8 cellular contexts compared by ENCODE assay signal in the genomic region with DNA sequence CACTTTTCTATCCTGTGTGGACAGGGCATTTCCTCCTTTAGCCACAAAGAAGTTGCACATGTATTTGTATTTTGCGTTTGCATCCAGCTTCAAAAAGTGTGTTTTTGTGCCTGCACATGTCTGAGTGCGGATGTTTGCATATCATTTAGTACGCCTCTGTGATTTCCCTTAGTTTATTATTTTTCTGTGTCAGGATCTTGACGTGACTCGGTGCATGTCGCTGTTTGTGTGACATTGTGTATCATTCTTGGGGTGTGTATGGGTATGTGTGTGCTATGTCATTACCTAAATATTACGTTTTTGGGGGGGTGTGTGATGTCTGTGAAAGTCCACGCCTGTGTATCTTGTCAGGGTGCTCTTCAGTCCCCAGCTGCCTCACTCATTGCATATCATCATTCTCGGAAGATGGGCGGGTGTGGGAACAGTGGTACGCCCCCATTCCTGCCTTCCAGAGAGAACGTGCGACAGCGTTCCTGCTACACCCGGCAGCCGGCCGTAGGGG. TPM values are rescaled to one million over a fixed set of nuclear protein-coding genes. Genes with fewer than 3 reads are reported as not detected.
A peak's percentile ranks its signal among the peaks of the same experiment; 100 is the strongest.
DNase-seq lines count a peak whose midpoint lies in the region; ATAC-seq and TF ChIP-seq lines count a peak whose summit lies in the region.

No MANE protein-coding gene starts in this region.

- peak overlapping the region; percentile 97 for H3K4me3 Mint-ChIP-seq in activated CD4-positive, alpha-beta T cell treated with anti-CD3 and anti-CD28 coated beads, Interleukin-2, amount 10 ng/mL, durations not matched to agents 24 days and 14 days
- H3K4me3 Mint-ChIP-seq in activated T-helper 1 cell treated with anti-CD3 and anti-CD28 coated beads, Interleukin-12 subunit alpha, Interleukin-12 subunit beta, Interleukin-2, Interleukin-4 antibody, amounts not matched to agents 30 ng/mL and 10 ng/mL and 1 ng/mL, durations not matched to agents 14 hours and 24 hours and 36 hours = peak overlapping the region; percentile 94
- peak overlapping the region; percentile 95 to 99 (median 96) for H3K4me3 Mint-ChIP-seq in immature natural killer cell

- no peak for TF ChIP-seq CTCF in suprapubic skin (IDR thresholded peaks at IDR 0.05)

- peaks cover 25% of the 10 kb centered on the region for H3K36me3 Mint-ChIP-seq in activated CD4-positive, alpha-beta T cell treated with anti-CD3 and anti-CD28 coated beads, Interleukin-2, amount 10 ng/mL, durations not matched to agents 24 days and 14 days (ENCODE audit: low read depth)
- peaks cover 14% of the 10 kb centered on the region for H3K36me3 Mint-ChIP-seq in activated T-helper 1 cell treated with anti-CD3 and anti-CD28 coated beads, Interleukin-12 subunit alpha, Interleukin-12 subunit beta, Interleukin-2, Interleukin-4 antibody, amounts not matched to agents 30 ng/mL and 10 ng/mL and 1 ng/mL, durations not matched to agents 14 hours and 24 hours and 36 hours (ENCODE audit: low read depth)
- H3K36me3 Mint-ChIP-seq in immature natural killer cell = peaks cover 0 to 3% (median 0%) of the 10 kb centered on the region in 3 donors

- H3K4me3 ChIP-seq in suprapubic skin = peak overlapping the region; percentile 98

- peak overlapping the region; percentile 100 for H3K27ac Mint-ChIP-seq in activated CD4-positive, alpha-beta T cell treated with anti-CD3 and anti-CD28 coated beads, Interleukin-2, amount 10 ng/mL, durations not matched to agents 24 days and 14 days
- peak overlapping the region; percentile 95 for H3K27ac Mint-ChIP-seq in activated T-helper 1 cell treated with anti-CD3 and anti-CD28 coated beads, Interleukin-12 subunit alpha, Interleukin-12 subunit beta, Interleukin-2, Interleukin-4 antibody, amounts not matched to agents 30 ng/mL and 10 ng/mL and 1 ng/mL, durations not matched to agents 14 hours and 24 hours and 36 hours
- peak overlapping the region; percentile 96 to 99 (median 98) for H3K27ac Mint-ChIP-seq in immature natural killer cell

- peaks cover 39% of the 10 kb centered on the region for H3K4me1 Mint-ChIP-seq in activated CD4-positive, alpha-beta T cell treated with anti-CD3 and anti-CD28 coated beads, Interleukin-2, amount 10 ng/mL, durations not matched to agents 24 days and 14 days
- peaks cover 52% of the 10 kb centered on the region for H3K4me1 Mint-ChIP-seq in activated T-helper 1 cell treated with anti-CD3 and anti-CD28 coated beads, Interleukin-12 subunit alpha, Interleukin-12 subunit beta, Interleukin-2, Interleukin-4 antibody, amounts not matched to agents 30 ng/mL and 10 ng/mL and 1 ng/mL, durations not matched to agents 14 hours and 24 hours and 36 hours (ENCODE audit: low read depth)
- peaks cover 52 to 53% of the 10 kb centered on the region in 2 donors for H3K4me1 Mint-ChIP-seq in immature natural killer cell

- no peak for ATAC-seq in HG03025 (IDR thresholded peaks at IDR 0.05; ENCODE audit: low FRiP score, unreplicated experiment)

- no peak for TF ChIP-seq EP300 in suprapubic skin (IDR thresholded peaks at IDR 0.05)

- H3K9me3 Mint-ChIP-seq in activated CD4-positive, alpha-beta T cell treated with anti-CD3 and anti-CD28 coated beads, Interleukin-2, amount 10 ng/mL, durations not matched to agents 24 days and 14 days = no peaks in the 10 kb centered on the region
- H3K9me3 Mint-ChIP-seq in activated T-helper 1 cell treated with anti-CD3 and anti-CD28 coated beads, Interleukin-12 subunit alpha, Interleukin-12 subunit beta, Interleukin-2, Interleukin-4 antibody, amounts not matched to agents 30 ng/mL and 10 ng/mL and 1 ng/mL, durations not matched to agents 14 hours and 24 hours and 36 hours = no peaks in the 10 kb centered on the region
- H3K9me3 Mint-ChIP-seq in immature natural killer cell = no peaks in the 10 kb centered on the region

- no peaks in the 10 kb centered on the region for H3K27me3 Mint-ChIP-seq in activated CD4-positive, alpha-beta T cell treated with anti-CD3 and anti-CD28 coated beads, Interleukin-2, amount 10 ng/mL, durations not matched to agents 24 days and 14 days
- H3K27me3 Mint-ChIP-seq in activated T-helper 1 cell treated with anti-CD3 and anti-CD28 coated beads, Interleukin-12 subunit alpha, Interleukin-12 subunit beta, Interleukin-2, Interleukin-4 antibody, amounts not matched to agents 30 ng/mL and 10 ng/mL and 1 ng/mL, durations not matched to agents 14 hours and 24 hours and 36 hours (ENCODE audit: insufficient read depth) = no peaks in the 10 kb centered on the region
- peaks cover 6 to 24% (median 12%) of the 10 kb centered on the region in 3 donors for H3K27me3 Mint-ChIP-seq in immature natural killer cell (ENCODE audit: low read depth in 3 of 3)

- H3K27me3 ChIP-seq in suprapubic skin = no peaks in the 10 kb centered on the region

- DNase-seq in activated CD4-positive, alpha-beta T cell treated with anti-CD3 and anti-CD28 coated beads, Interleukin-2, amount 10 ng/mL, durations not matched to agents 24 days and 14 days = no peak
- no peak for DNase-seq in activated CD4-positive, alpha-beta T cell treated with anti-CD3 and anti-CD28 coated beads, Interleukin-2, amount 50 U/mL, for 4 hours
- DNase-seq in activated T-helper 1 cell treated with anti-CD3 and anti-CD28 coated beads, Interleukin-12 subunit alpha, Interleukin-12 subunit beta, Interleukin-2, Interleukin-4 antibody, amounts not matched to agents 30 ng/mL and 10 ng/mL and 1 ng/mL, durations not matched to agents 14 hours and 24 hours and 36 hours (ENCODE audit: low spot score) = no peak
- DNase-seq in immature natural killer cell (no peak), suprapubic skin (ENCODE audit: low spot score in 2 of 2) (no peak), KG1 (lab: John Stamatoyannopoulos, UW) (no peak)
- DNase-seq in stimulated activated naive CD4-positive, alpha-beta T cell (lab: John Stamatoyannopoulos, UW) = no peak

- H3K27ac ChIP-seq in suprapubic skin = peak overlapping the region; percentile 100

- no peaks in the 10 kb centered on the region for H3K36me3 ChIP-seq in suprapubic skin

- no peak for TF ChIP-seq POLR2A in suprapubic skin (IDR thresholded peaks at IDR 0.05)

- intact Hi-C loops in activated CD4-positive, alpha-beta T cell treated with anti-CD3 and anti-CD28 coated beads, Interleukin-2, amount 10 ng/mL, durations not matched to agents 24 days and 14 days (cut with micrococcal nuclease) = loop anchor here (1.0 to 5.0 kb wide), 3 partner anchors 47 to 176 kb away; no protein-coding TSS in a partner anchor
- intact Hi-C loops in activated T-helper 1 cell treated with anti-CD3 and anti-CD28 coated beads, Interleukin-12 subunit alpha, Interleukin-12 subunit beta, Interleukin-2, Interleukin-4 antibody, amounts not matched to agents 30 ng/mL and 10 ng/mL and 1 ng/mL, durations not matched to agents 14 hours and 24 hours and 36 hours (cut with micrococcal nuclease) = loop anchor here (1.0 to 5.0 kb wide), 8 partner anchors 48 to 876 kb away; a partner anchor contains a TSS

- no peaks in the 10 kb centered on the region for H3K9me3 ChIP-seq in suprapubic skin

- WGBS in suprapubic skin = 2% methylated on average over 11 of the region's 17 CpGs

- H3K4me1 ChIP-seq in suprapubic skin = peaks cover 36% of the 10 kb centered on the region

RNA-seq across cellular contexts. Expression of a gene that starts 0.4 kb away (rescaled TPM):
- 83.3 and 93.8 TPM in 2 replicates for total RNA-seq in activated CD4-positive, alpha-beta T cell treated with anti-CD3 and anti-CD28 coated beads, Interleukin-2, amount 10 ng/mL, durations not matched to agents 24 days and 14 days
- total RNA-seq in activated T-helper 1 cell treated with anti-CD3 and anti-CD28 coated beads, Interleukin-12 subunit alpha, Interleukin-12 subunit beta, Interleukin-2, Interleukin-4 antibody, amounts not matched to agents 30 ng/mL and 10 ng/mL and 1 ng/mL, durations not matched to agents 14 hours and 24 hours and 36 hours = 88.4 and 97.3 TPM in 2 replicates
- polyA plus RNA-seq in immature natural killer cell = 100 to 1,000 TPM; 340 to 565 (median 409) TPM
- 10 to 100 TPM; 50.3 to 71.0 (median 53.5) TPM for total RNA-seq in suprapubic skin

RNA-seq across cellular contexts. Expression of a gene that starts 41.9 kb away (rescaled TPM):
- total RNA-seq in activated CD4-positive, alpha-beta T cell treated with anti-CD3 and anti-CD28 coated beads, Interleukin-2, amount 10 ng/mL, durations not matched to agents 24 days and 14 days = 1.8 and 2.1 TPM in 2 replicates
- total RNA-seq in activated T-helper 1 cell treated with anti-CD3 and anti-CD28 coated beads, Interleukin-12 subunit alpha, Interleukin-12 subunit beta, Interleukin-2, Interleukin-4 antibody, amounts not matched to agents 30 ng/mL and 10 ng/mL and 1 ng/mL, durations not matched to agents 14 hours and 24 hours and 36 hours = 1.4 and 1.5 TPM in 2 replicates
- under 1 TPM in 1 of 3 donors, not detected in 2; 0.19 TPM for polyA plus RNA-seq in immature natural killer cell
- total RNA-seq in suprapubic skin = 1 to 10 TPM in 3 of 4 donors, not detected in 1; 2.3 to 6.4 (median 3.0) TPM

RNA-seq across cellular contexts. Expression of a gene that starts 47.7 kb away (rescaled TPM):
- total RNA-seq in activated CD4-positive, alpha-beta T cell treated with anti-CD3 and anti-CD28 coated beads, Interleukin-2, amount 10 ng/mL, durations not matched to agents 24 days and 14 days = 243 and 258 TPM in 2 replicates
- total RNA-seq in activated T-helper 1 cell treated with anti-CD3 and anti-CD28 coated beads, Interleukin-12 subunit alpha, Interleukin-12 subunit beta, Interleukin-2, Interleukin-4 antibody, amounts not matched to agents 30 ng/mL and 10 ng/mL and 1 ng/mL, durations not matched to agents 14 hours and 24 hours and 36 hours = 232 and 258 TPM in 2 replicates
- 100 to 1,000 TPM; 322 to 380 (median 361) TPM for polyA plus RNA-seq in immature natural killer cell
- total RNA-seq in suprapubic skin = 100 to 1,000 TPM; 115 to 192 (median 129) TPM

RNA-seq across cellular contexts. Expression of a gene that starts 48.5 kb away (rescaled TPM):
- 28.3 and 29.1 TPM in 2 replicates for total RNA-seq in activated CD4-positive, alpha-beta T cell treated with anti-CD3 and anti-CD28 coated beads, Interleukin-2, amount 10 ng/mL, durations not matched to agents 24 days and 14 days
- total RNA-seq in activated T-helper 1 cell treated with anti-CD3 and anti-CD28 coated beads, Interleukin-12 subunit alpha, Interleukin-12 subunit beta, Interleukin-2, Interleukin-4 antibody, amounts not matched to agents 30 ng/mL and 10 ng/mL and 1 ng/mL, durations not matched to agents 14 hours and 24 hours and 36 hours = 38.1 and 38.8 TPM in 2 replicates
- polyA plus RNA-seq in immature natural killer cell = 1 to 10 TPM; 1.3 to 2.9 (median 2.8) TPM
- not detected for total RNA-seq in suprapubic skin

RNA-seq across cellular contexts. Expression of a gene that starts 53.7 kb away (rescaled TPM):
- 8.4 and 9.2 TPM in 2 replicates for total RNA-seq in activated CD4-positive, alpha-beta T cell treated with anti-CD3 and anti-CD28 coated beads, Interleukin-2, amount 10 ng/mL, durations not matched to agents 24 days and 14 days
- total RNA-seq in activated T-helper 1 cell treated with anti-CD3 and anti-CD28 coated beads, Interleukin-12 subunit alpha, Interleukin-12 subunit beta, Interleukin-2, Interleukin-4 antibody, amounts not matched to agents 30 ng/mL and 10 ng/mL and 1 ng/mL, durations not matched to agents 14 hours and 24 hours and 36 hours = 9.1 and 9.3 TPM in 2 replicates
- polyA plus RNA-seq in immature natural killer cell = 1 to 10 TPM in 1 of 3 donors, under 1 TPM in 1, not detected in 1; 0.39 to 1.4 TPM
- under 1 TPM; 0.08 to 0.44 (median 0.35) TPM for total RNA-seq in suprapubic skin
